In genomic region chr9:106758911-106759310, GRCh38 we compare ENCODE assay signal across 10 cellular contexts.
DNase-seq lines count a peak whose midpoint lies in the region; ATAC-seq and TF ChIP-seq lines count a peak whose summit lies in the region.
"Had no signal": no experiment of that assay in that cellular context is flagged by ENCODE, and none has a peak within 500 bp of the region (broad histone marks: within the 10 kb centered on the region; RNA-seq: fewer than 3 reads in every experiment).

No MANE protein-coding gene starts in this region.

- POLR2A ChIA-PET in activated CD4-positive, alpha-beta T cell treated with anti-CD3 and anti-CD28 coated beads, Interleukin-2, amount 10 ng/mL, durations not matched to agents 7 days and 5 days (lab: Charles Lee), result no interaction called here

- H3K4me3 Mint-ChIP-seq in progenitor cell of endocrine pancreas (ENCODE audit: low read depth) (no peak overlapping the region), glutamatergic neuron (ENCODE audit: unreplicated experiment) (no peak overlapping the region)
- H3K4me3 Mint-ChIP-seq in activated CD4-positive, alpha-beta T cell treated with anti-CD3 and anti-CD28 coated beads, Interleukin-2, amount 10 ng/mL, durations not matched to agents 7 days and 5 days, result no peak overlapping the region

- TF ChIP-seq CTCF in progenitor cell of endocrine pancreas (IDR thresholded peaks at IDR 0.05; ENCODE audit: unreplicated experiment) (no peak), glutamatergic neuron (IDR thresholded peaks at IDR 0.05; ENCODE audit: partially characterized antibody, unreplicated experiment) (no peak)

- H3K9me3 Mint-ChIP-seq in progenitor cell of endocrine pancreas (ENCODE audit: low read depth) (no peaks in the 10 kb centered on the region), glutamatergic neuron (ENCODE audit: unreplicated experiment) (no peaks in the 10 kb centered on the region)
- H3K9me3 Mint-ChIP-seq in activated CD4-positive, alpha-beta T cell treated with anti-CD3 and anti-CD28 coated beads, Interleukin-2, amount 10 ng/mL, durations not matched to agents 7 days and 5 days, result peaks cover 3% of the 10 kb centered on the region

- CTCF ChIA-PET in activated CD4-positive, alpha-beta T cell treated with anti-CD3 and anti-CD28 coated beads, Interleukin-2, amount 10 ng/mL, durations not matched to agents 7 days and 5 days (lab: Charles Lee), result no interaction called here

- H3K27me3 Mint-ChIP-seq in progenitor cell of endocrine pancreas (no peaks in the 10 kb centered on the region), glutamatergic neuron (ENCODE audit: unreplicated experiment) (no peaks in the 10 kb centered on the region)
- no peaks in the 10 kb centered on the region for H3K27me3 Mint-ChIP-seq in activated CD4-positive, alpha-beta T cell treated with anti-CD3 and anti-CD28 coated beads, Interleukin-2, amount 10 ng/mL, durations not matched to agents 7 days and 5 days

- H3K36me3 Mint-ChIP-seq in progenitor cell of endocrine pancreas (ENCODE audit: insufficient read depth) (no peaks in the 10 kb centered on the region), glutamatergic neuron (ENCODE audit: unreplicated experiment) (no peaks in the 10 kb centered on the region)
- H3K36me3 Mint-ChIP-seq in activated CD4-positive, alpha-beta T cell treated with anti-CD3 and anti-CD28 coated beads, Interleukin-2, amount 10 ng/mL, durations not matched to agents 7 days and 5 days (ENCODE audit: low read depth), result no peaks in the 10 kb centered on the region

- intact Hi-C loops in cardiac septum (cut with DNase I), result no loop called here

- DNase-seq in HCEC 1CT (peak; percentile 11), kidney tubule cell (ENCODE audit: low spot score) (peak; percentile 26), progenitor cell of endocrine pancreas (ENCODE audit: low spot score, unreplicated experiment) (no peak), glutamatergic neuron (no peak), cardiac septum (ENCODE audit: low spot score) (no peak)
- no peak for DNase-seq in activated CD4-positive, alpha-beta T cell treated with anti-CD3 and anti-CD28 coated beads, Interleukin-2, amount 10 ng/mL, durations not matched to agents 7 days and 5 days
- DNase-seq: activated effector memory CD4-positive, alpha-beta T cell treated with Interleukin-2 at 50 U/mL for 16 hours; effector CD4-positive, alpha-beta T cell had no signal

- H3K27ac Mint-ChIP-seq in progenitor cell of endocrine pancreas (no peak overlapping the region), glutamatergic neuron (ENCODE audit: unreplicated experiment) (no peak overlapping the region)
- H3K27ac Mint-ChIP-seq in activated CD4-positive, alpha-beta T cell treated with anti-CD3 and anti-CD28 coated beads, Interleukin-2, amount 10 ng/mL, durations not matched to agents 7 days and 5 days, result no peak overlapping the region

- ATAC-seq in GM19025 (IDR thresholded peaks at IDR 0.05; ENCODE audit: low read depth, unreplicated experiment), result peak; percentile 87
- peak; percentile 62 for ATAC-seq in HG03457 (IDR thresholded peaks at IDR 0.05; ENCODE audit: unreplicated experiment)

- H3K4me1 Mint-ChIP-seq in progenitor cell of endocrine pancreas (ENCODE audit: low read depth) (peaks cover 22% of the 10 kb centered on the region), glutamatergic neuron (ENCODE audit: low read depth, unreplicated experiment) (no peaks in the 10 kb centered on the region)
- no peaks in the 10 kb centered on the region for H3K4me1 Mint-ChIP-seq in activated CD4-positive, alpha-beta T cell treated with anti-CD3 and anti-CD28 coated beads, Interleukin-2, amount 10 ng/mL, durations not matched to agents 7 days and 5 days

Comparison
In these comparisons a context has a peak if more than half of its experiments do, and no peak if none do; other contexts are left out.
1. DNase-seq: peak in HCEC 1CT (single experiment) and kidney tubule cell (single experiment); none in progenitor cell of endocrine pancreas (single experiment), activated CD4-positive, alpha-beta T cell treated with anti-CD3 and anti-CD28 coated beads, Interleukin-2, amount 10 ng/mL, durations not matched to agents 7 days and 5 days (single experiment), glutamatergic neuron (single experiment) and cardiac septum (single experiment).